In the genomic region with DNA sequence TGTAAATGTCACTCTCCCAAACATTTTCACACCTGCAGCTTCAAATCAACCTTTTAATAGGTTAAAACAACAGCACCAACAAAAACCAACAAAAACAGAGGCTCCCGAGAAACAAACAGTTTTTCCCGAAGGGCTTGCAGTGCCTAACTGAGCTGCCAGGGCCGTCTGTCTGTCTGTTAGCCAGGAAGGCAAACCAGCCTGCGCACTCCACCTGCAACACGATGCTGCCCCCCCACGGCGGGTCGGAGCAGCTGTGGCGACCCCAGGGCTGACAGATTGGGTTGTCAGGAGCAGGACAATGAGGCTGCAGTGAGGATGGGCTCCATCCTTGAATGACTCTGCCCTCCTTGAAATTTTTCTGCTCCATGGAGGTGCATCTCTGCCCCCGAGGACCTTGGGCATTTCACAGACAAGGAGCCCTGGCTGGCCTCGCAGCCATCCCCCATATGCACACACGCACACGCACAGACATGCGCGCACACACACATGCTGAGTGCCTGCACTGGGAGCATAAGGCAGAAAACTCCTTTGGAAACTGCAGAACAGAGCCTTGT, we compare ENCODE assay signal across 9 cellular contexts. TPM values are rescaled to one million over a fixed set of nuclear protein-coding genes. Genes with fewer than 3 reads are reported as not detected.
DNase-seq lines count a peak whose midpoint lies in the region; ATAC-seq, FAIRE-seq and TF ChIP-seq lines count a peak whose summit lies in the region.
"Had no signal": no experiment of that assay in that cellular context is flagged by ENCODE, and none has a peak within 500 bp of the region (broad histone marks: within the 10 kb centered on the region; RNA-seq: fewer than 3 reads in every experiment).

No MANE protein-coding gene starts in this region.

- FAIRE-seq in A549 (lab: Jason Lieb, UNC), result no peak

- H3K4me2 ChIP-seq in A549 (no peak overlapping the region), OCI-LY3 (ENCODE audit: low read length) (no peak overlapping the region)

- peak; percentile 54 to 77; a peak in 3 of 6 replicates for ATAC-seq in A549
- no peak for ATAC-seq in GM21390 (IDR thresholded peaks at IDR 0.05; ENCODE audit: unreplicated experiment)
- ATAC-seq in GM21786 (IDR thresholded peaks at IDR 0.05; ENCODE audit: unreplicated experiment), result no peak

- TF ChIP-seq EP300 in A549 (IDR thresholded peaks at IDR 0.05), result no peak

- TF ChIP-seq POLR2A in A549 (IDR thresholded peaks at IDR 0.05; ENCODE audit: low read length), result no peak

- peaks cover 5% of the 10 kb centered on the region; the same call in 2 of the 3 replicates for H3K4me1 ChIP-seq in A549
- no peaks in the 10 kb centered on the region for H3K4me1 ChIP-seq in OCI-LY3 (ENCODE audit: low read length)
- H3K4me1 ChIP-seq: ascending aorta had no signal

- TF ChIP-seq CTCF in A549 (IDR thresholded peaks at IDR 0.05), result peak; percentile 54
- peak; percentile 18 for TF ChIP-seq CTCF in GM13976 (IDR thresholded peaks at IDR 0.05; ENCODE audit: borderline replicate concordance, control extremely low read depth, extremely low read depth, insufficient read depth, missing control alignments)
- TF ChIP-seq CTCF in OCI-LY3 (IDR thresholded peaks at IDR 0.05; ENCODE audit: low read depth, low read length), result peak; percentile 60
- peak; percentile 14 for TF ChIP-seq CTCF in fibroblast of mammary gland (conservative IDR thresholded peaks at IDR 0.05; ENCODE audit: control insufficient read depth, insufficient read depth, low read depth, low read length)
- TF ChIP-seq CTCF in retinal pigment epithelial cell (conservative IDR thresholded peaks at IDR 0.05; ENCODE audit: low read depth, low read length), result peak; percentile 23

- H3K9ac ChIP-seq in OCI-LY3 (ENCODE audit: low read length), result no peak overlapping the region

- TF ChIP-seq RAD21 in A549 (conservative IDR thresholded peaks at IDR 0.05 in 1 of 2, IDR thresholded peaks at IDR 0.05 in 1 of 2), result peak; percentile 77 to 78

- POLR2A ChIA-PET in A549 (lab: Yijun Ruan, JAX), result no interaction called here

- H3K9me3 ChIP-seq in A549 (no peaks in the 10 kb centered on the region), OCI-LY3 (ENCODE audit: insufficient read depth, low read length) (no peaks in the 10 kb centered on the region)
- H3K9me3 ChIP-seq: ascending aorta had no signal

- H4K20me1 ChIP-seq in OCI-LY3 (ENCODE audit: insufficient read depth, low read length), result no peaks in the 10 kb centered on the region

- H3K27me3 ChIP-seq in OCI-LY3 (ENCODE audit: low read depth, low read length), result peaks cover 28% of the 10 kb centered on the region
- H3K27me3 ChIP-seq: ascending aorta had no signal

- H3K4me3 ChIP-seq in A549 (no peak overlapping the region), OCI-LY3 (ENCODE audit: low read length) (no peak overlapping the region), fibroblast of mammary gland (ENCODE audit: control insufficient read depth, low read depth, low read length) (no peak overlapping the region), retinal pigment epithelial cell (ENCODE audit: low read length) (no peak overlapping the region)
- H3K4me3 ChIP-seq: ascending aorta had no signal

- in situ Hi-C loops in GM13976 (cut with MboI; ENCODE audit: low sequenced_read_pairs, unreplicated experiment), result no loop called here

- 0 out of 6 replicates have a peak overlapping the region, but pooled peaks of 1 of the 2 experiments have one; percentile 44 for H3K27ac ChIP-seq in A549
- no peak overlapping the region for H3K27ac ChIP-seq in OCI-LY3 (ENCODE audit: low read length)
- H3K27ac ChIP-seq: ascending aorta had no signal

- WGBS in A549 (ENCODE audit: missing lambda C conversion rate), result 52% methylated on average over 15 of the region's 15 CpGs

- CTCF ChIA-PET in A549 (lab: Yijun Ruan, JAX), result interaction anchor here (0.8 to 4.3 kb wide), 20 partner anchors 10 to 765 kb away, joined by 3 to 32 read pairs (median 4); no protein-coding TSS in a partner anchor

- DNase-seq in A549 (ENCODE audit: low read depth in 1 of 2, low spot score in 1 of 2), result peak; percentile 35 to 54
- peak; percentile 25 for DNase-seq in GM13976 (ENCODE audit: low spot score)
- no peak for DNase-seq in fibroblast of mammary gland (ENCODE audit: low read depth)
- no peak for DNase-seq in retinal pigment epithelial cell (ENCODE audit: low read depth)
- no peak for DNase-seq in SIG-M5 treated with dmso at 0.1 percent for 504 hours (lab: John Stamatoyannopoulos, UW; ENCODE audit: unreplicated experiment)

- no peaks in the 10 kb centered on the region for H3K79me2 ChIP-seq in OCI-LY3 (ENCODE audit: low read length)

- H2AFZ ChIP-seq in OCI-LY3 (ENCODE audit: low read depth, low read length), result no peak overlapping the region

- H3K36me3 ChIP-seq in OCI-LY3 (replicated peaks; ENCODE audit: low read depth, low read length), result no peaks in the 10 kb centered on the region
- H3K36me3 ChIP-seq: ascending aorta had no signal

TF ChIP-seq in A549, 52 proteins besides CTCF, POLR2A, EP300 and RAD21:
- TF ChIP-seq SMC3 (IDR thresholded peaks at IDR 0.05), result peak; percentile 73
- no peak for TF ChIP-seq KDM5A (IDR thresholded peaks at IDR 0.05)

RNA-seq across cellular contexts. Expression of a gene that starts 2.6 kb away (rescaled TPM):
- polyA plus RNA-seq in A549 (2011; rRNA removed), result 0.01 TPM in 1 of 2 replicates, not detected in the other
- polyA plus RNA-seq in A549 (2012; cell fraction: cytosol; rRNA removed), result 0.01 and 0.03 TPM in 2 replicates
- 0.01 and 0.02 TPM in 2 replicates for polyA plus RNA-seq in A549 (2012; cell fraction: nucleus; rRNA removed)
- 0.01 to 0.03 TPM in 2 of 3 replicates, not detected in the other for polyA plus RNA-seq in A549 (2017; fragmentation: RNase III; extraction: RNeasy Plus Mini Kit Qiagen cat#74134 plus additional on column Dnase treatment)
- polyA minus RNA-seq in A549 (2011; rRNA and poly(A)+ RNA removed), result 0.08 TPM in 1 of 2 replicates, not detected in the other

Comparison
In these comparisons a context has a peak if more than half of its experiments do, and no peak if none do; other contexts are left out.
1. ATAC-seq: peak in A549 (2 of 2); none in GM21390 (single experiment) and GM21786 (single experiment).
2. DNase-seq: peak in A549 (2 of 2) and GM13976 (single experiment); none in fibroblast of mammary gland (single experiment), retinal pigment epithelial cell (single experiment) and SIG-M5 treated with dmso at 0.1 percent for 504 hours (single experiment).
3. Peak in every context shown above with its lines, with median percentiles within 50 percentile points of each other: CTCF ChIP-seq.